In the genomic region with DNA sequence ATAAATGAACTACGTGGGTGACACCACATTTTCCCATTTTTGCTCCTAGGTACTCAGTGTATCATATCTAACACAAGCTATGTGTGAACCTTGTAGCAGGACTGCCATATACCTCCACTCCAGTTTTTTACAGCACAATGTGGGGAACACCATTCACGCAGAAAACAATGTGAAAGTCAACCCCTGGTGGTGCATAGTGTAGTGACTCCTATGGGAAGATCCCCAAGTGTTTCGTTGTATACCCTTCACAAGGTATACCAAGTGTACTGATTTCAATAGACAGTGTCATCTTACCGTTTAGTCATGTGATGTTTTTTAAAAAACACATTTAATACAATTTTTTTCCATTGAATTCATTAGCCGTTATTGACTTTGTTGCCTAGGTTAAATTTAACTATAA, we compare ENCODE assay signal across 21 cellular contexts.
"Had no signal": no experiment of that assay in that cellular context is flagged by ENCODE, and none has a peak within 500 bp of the region (broad histone marks: within the 10 kb centered on the region; RNA-seq: fewer than 3 reads in every experiment).

No MANE protein-coding gene starts in this region.

- H3K36me3 Mint-ChIP-seq: stimulated activated memory B cell treated with anti-CD40 and anti-IgM and Interleukin-4, amounts not matched to agents 10 μg/mL and 1 μg/mL and 100 μg/mL, for 72 hours had no signal

- H3K27me3 ChIP-seq: colonic mucosa, esophagus squamous epithelium, left lung, sigmoid colon, suprapubic skin, vagina had no signal

- H3K4me3 Mint-ChIP-seq: dendritic cell treated with granulocyte-macrophage colony-stimulating factor and Interleukin-4, amounts not matched to agents 40 ng/mL and 50 ng/mL, for 4 days; naive thymus-derived CD4-positive, alpha-beta T cell; nephron; stimulated activated memory B cell treated with anti-CD40 and anti-IgM and Interleukin-4, amounts not matched to agents 10 μg/mL and 1 μg/mL and 100 μg/mL, for 72 hours; stimulated activated naive CD8-positive, alpha-beta T cell treated with anti-CD3 and anti-CD28 coated beads, Interleukin-15, Interleukin-2, amounts not matched to agents 100 ng/mL and 50 ng/mL, for 24 hours had no signal

- H3K4me3 ChIP-seq: colonic mucosa, esophagus squamous epithelium, left lung, prostate gland, sigmoid colon, suprapubic skin, vagina had no signal

- H3K27ac Mint-ChIP-seq: dendritic cell treated with granulocyte-macrophage colony-stimulating factor and Interleukin-4, amounts not matched to agents 40 ng/mL and 50 ng/mL, for 4 days; naive thymus-derived CD4-positive, alpha-beta T cell; stimulated activated memory B cell treated with anti-CD40 and anti-IgM and Interleukin-4, amounts not matched to agents 10 μg/mL and 1 μg/mL and 100 μg/mL, for 72 hours; stimulated activated naive CD8-positive, alpha-beta T cell treated with anti-CD3 and anti-CD28 coated beads, Interleukin-15, Interleukin-2, amounts not matched to agents 100 ng/mL and 50 ng/mL, for 24 hours had no signal

- H3K4me1 Mint-ChIP-seq: stimulated activated memory B cell treated with anti-CD40 and anti-IgM and Interleukin-4, amounts not matched to agents 10 μg/mL and 1 μg/mL and 100 μg/mL, for 72 hours had no signal

- H3K27me3 Mint-ChIP-seq: dendritic cell treated with granulocyte-macrophage colony-stimulating factor and Interleukin-4, amounts not matched to agents 40 ng/mL and 50 ng/mL, for 4 days; naive thymus-derived CD4-positive, alpha-beta T cell; stimulated activated memory B cell treated with anti-CD40 and anti-IgM and Interleukin-4, amounts not matched to agents 10 μg/mL and 1 μg/mL and 100 μg/mL, for 72 hours; stimulated activated naive CD8-positive, alpha-beta T cell treated with anti-CD3 and anti-CD28 coated beads, Interleukin-15, Interleukin-2, amounts not matched to agents 100 ng/mL and 50 ng/mL, for 24 hours had no signal

- H3K9me3 Mint-ChIP-seq: dendritic cell treated with granulocyte-macrophage colony-stimulating factor and Interleukin-4, amounts not matched to agents 40 ng/mL and 50 ng/mL, for 4 days; naive thymus-derived CD4-positive, alpha-beta T cell; nephron; stimulated activated memory B cell treated with anti-CD40 and anti-IgM and Interleukin-4, amounts not matched to agents 10 μg/mL and 1 μg/mL and 100 μg/mL, for 72 hours; stimulated activated naive CD8-positive, alpha-beta T cell treated with anti-CD3 and anti-CD28 coated beads, Interleukin-15, Interleukin-2, amounts not matched to agents 100 ng/mL and 50 ng/mL, for 24 hours had no signal

- H3K27ac ChIP-seq: colonic mucosa, esophagus squamous epithelium, left lung, prostate gland, sigmoid colon, suprapubic skin, vagina had no signal

- H3K4me1 ChIP-seq: colonic mucosa, prostate gland, suprapubic skin had no signal

- H3K9me3 ChIP-seq: colonic mucosa, esophagus squamous epithelium, left lung, prostate gland, sigmoid colon, suprapubic skin, vagina had no signal

- ATAC-seq: left cardiac atrium; left lung; naive thymus-derived CD4-positive, alpha-beta T cell; right cardiac atrium; stimulated activated memory B cell treated with anti-CD40 and anti-IgM and Interleukin-4, amounts not matched to agents 10 μg/mL and 1 μg/mL and 100 μg/mL, for 72 hours had no signal

- H3K36me3 ChIP-seq: colonic mucosa, prostate gland had no signal

- DNase-seq: colonic mucosa; effector CD8-positive, alpha-beta T cell; esophagus squamous epithelium; left cardiac atrium; left lung; mesenchymal stem cell; midbrain; naive thymus-derived CD4-positive, alpha-beta T cell; nucleus accumbens; right cardiac atrium; sigmoid colon; stimulated activated CD4-positive, alpha-beta T cell treated with anti-CD3 and anti-CD28 coated beads, Interleukin-2, amount 100 ng/mL, for 24 hours; stimulated activated CD4-positive, alpha-beta T cell treated with anti-CD3 and anti-CD28 coated beads, Interleukin-4, amount 100 ng/mL, for 4 hours; trophoblast cell had no signal
